17 cellular contexts compared by ENCODE assay signal in the genomic region with DNA sequence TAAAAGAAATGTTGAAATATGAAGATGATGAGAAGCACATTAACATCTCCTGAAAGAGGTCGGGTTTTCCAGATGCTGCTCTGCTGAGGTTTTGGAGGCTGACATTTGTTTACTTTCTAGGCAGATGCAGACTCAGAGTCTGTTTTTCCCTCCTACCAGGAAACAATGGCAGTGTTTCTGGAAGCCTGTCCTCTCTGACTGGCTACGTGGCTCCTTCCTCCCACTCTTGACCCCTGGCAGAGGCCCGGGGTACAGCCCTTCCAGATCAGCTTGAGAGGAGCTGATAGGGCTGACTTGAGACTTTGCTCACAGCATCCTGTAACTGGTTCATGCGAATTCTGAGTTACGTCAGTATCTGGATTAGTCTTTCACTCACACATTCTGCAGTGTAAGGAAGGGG. TPM values are rescaled to one million over a fixed set of nuclear protein-coding genes. Genes with fewer than 3 reads are reported as not detected.
DNase-seq lines count a peak whose midpoint lies in the region; ATAC-seq and TF ChIP-seq lines count a peak whose summit lies in the region.
"Had no signal": no experiment of that assay in that cellular context is flagged by ENCODE, and none has a peak within 500 bp of the region (broad histone marks: within the 10 kb centered on the region; RNA-seq: fewer than 3 reads in every experiment).

No MANE protein-coding gene starts in this region.

- H3K27ac ChIP-seq in adrenal gland, result peak overlapping the region in 2 of 5 donors; percentile 68 to 85
- H3K27ac ChIP-seq in hepatocyte, result peak overlapping the region; percentile 62
- no peak overlapping the region for H3K27ac ChIP-seq in prostate gland
- H3K27ac ChIP-seq: KMS-11, SK-N-MC, WERI-Rb-1 had no signal

- no peak overlapping the region for H3K4me2 ChIP-seq in hepatocyte
- H3K4me2 ChIP-seq: KMS-11 had no signal

- H3K9me3 ChIP-seq in adrenal gland (replicated peaks in 1 of 3) (no peaks in the 10 kb centered on the region), hepatocyte (ENCODE audit: low read depth) (no peaks in the 10 kb centered on the region), prostate gland (no peaks in the 10 kb centered on the region)

- H3K36me3 Mint-ChIP-seq in stimulated activated memory B cell treated with anti-CD40 and anti-IgM and Interleukin-4, amounts not matched to agents 10 μg/mL and 1 μg/mL and 100 μg/mL, for 72 hours, result peaks cover 51% of the 10 kb centered on the region
- H3K36me3 Mint-ChIP-seq: brain had no signal

- H3K4me1 ChIP-seq in adrenal gland (replicated peaks in 1 of 2) (no peaks in the 10 kb centered on the region), hepatocyte (ENCODE audit: insufficient read depth) (no peaks in the 10 kb centered on the region), prostate gland (replicated peaks) (no peaks in the 10 kb centered on the region)

- no peaks in the 10 kb centered on the region for H3K27me3 Mint-ChIP-seq in stimulated activated memory B cell treated with anti-CD40 and anti-IgM and Interleukin-4, amounts not matched to agents 10 μg/mL and 1 μg/mL and 100 μg/mL, for 72 hours

- H3K27me3 ChIP-seq in adrenal gland (no peaks in the 10 kb centered on the region), hepatocyte (no peaks in the 10 kb centered on the region), prostate gland (replicated peaks; ENCODE audit: insufficient read depth) (no peaks in the 10 kb centered on the region)

- no peaks in the 10 kb centered on the region for H4K20me1 ChIP-seq in hepatocyte (ENCODE audit: insufficient read depth, poor library complexity, severe bottlenecking)

- H3K36me3 ChIP-seq in adrenal gland (replicated peaks in 1 of 2) (no peaks in the 10 kb centered on the region), hepatocyte (replicated peaks; ENCODE audit: insufficient read depth, low read depth) (no peaks in the 10 kb centered on the region), prostate gland (no peaks in the 10 kb centered on the region)
- H3K36me3 ChIP-seq: WERI-Rb-1 had no signal

- H3K4me3 ChIP-seq in adrenal gland, result no peak overlapping the region
- H3K4me3 ChIP-seq in hepatocyte, result no peak overlapping the region
- H3K4me3 ChIP-seq in prostate gland, result no peak overlapping the region
- H3K4me3 ChIP-seq: SK-N-MC, skin epidermis had no signal

- DNase-seq in activated T-cell treated with anti-CD3 and anti-CD28 coated beads, Interleukin-2, amount 50 U/mL, for 48 hours, result peak; percentile 14 to 15
- DNase-seq in activated T-cell treated with anti-CD3 and anti-CD28 coated beads, Interleukin-2, amount 50 U/mL, for 1 hour, result no peak
- peak in 4 of 7 donors; percentile 42 to 74 (median 55) for DNase-seq in adrenal gland
- DNase-seq in hepatocyte (ENCODE audit: low spot score), result no peak
- no peak for DNase-seq in NCI-H524 treated with DMSO at 0.1 percent for 48 hours (lab: John Stamatoyannopoulos, UW)
- no peak for DNase-seq in prostate gland (ENCODE audit: low spot score)
- DNase-seq in COLO829 (ENCODE audit: low spot score), result no peak
- DNase-seq: endodermal cell, glutamatergic neuron, H9, WERI-Rb-1 had no signal

- ATAC-seq in stimulated activated memory B cell treated with anti-CD40 and anti-IgM and Interleukin-4, amounts not matched to agents 10 μg/mL and 1 μg/mL and 100 μg/mL, for 72 hours, result no peak

- no peaks in the 10 kb centered on the region for H3K79me2 ChIP-seq in hepatocyte

- H3K27ac Mint-ChIP-seq in stimulated activated memory B cell treated with anti-CD40 and anti-IgM and Interleukin-4, amounts not matched to agents 10 μg/mL and 1 μg/mL and 100 μg/mL, for 72 hours, result peak overlapping the region; percentile 29
- H3K27ac Mint-ChIP-seq: brain, endodermal cell had no signal

- no peak for TF ChIP-seq CTCF in adrenal gland (IDR thresholded peaks at IDR 0.05)
- TF ChIP-seq CTCF in hepatocyte (IDR thresholded peaks at IDR 0.05; ENCODE audit: poor library complexity), result no peak
- no peak for TF ChIP-seq CTCF in prostate gland (IDR thresholded peaks at IDR 0.05)

- 54 to 63% (median 59%) methylated on average over 5 of the region's 5 CpGs for WGBS in adrenal gland, 4 donors
- 63% methylated on average over 5 of the region's 5 CpGs for WGBS in hepatocyte (ENCODE audit: low lambda C conversion rate, missing lambda C conversion rate)
- whole genome bisulfite sequencing in prostate gland, result 75% methylated on average over 5 of the region's 5 CpGs

- no peak overlapping the region for H3K4me3 Mint-ChIP-seq in stimulated activated memory B cell treated with anti-CD40 and anti-IgM and Interleukin-4, amounts not matched to agents 10 μg/mL and 1 μg/mL and 100 μg/mL, for 72 hours
- H3K4me3 Mint-ChIP-seq: brain, endodermal cell, H9 had no signal

- peaks cover 4% of the 10 kb centered on the region for H3K9me3 Mint-ChIP-seq in stimulated activated memory B cell treated with anti-CD40 and anti-IgM and Interleukin-4, amounts not matched to agents 10 μg/mL and 1 μg/mL and 100 μg/mL, for 72 hours
- H3K9me3 Mint-ChIP-seq: endodermal cell had no signal

- intact Hi-C loops in adrenal gland (cut with DNase I) (loop anchor here (5.0 to 10.0 kb wide), 2 partner anchors 66 to 389 kb away; a partner anchor contains a TSS), prostate gland (cut with DNase I) (loop anchor here (10.0 kb wide), 1 partner anchor 66 kb away; a partner anchor contains a TSS)

- peaks cover 33% of the 10 kb centered on the region for H3K4me1 Mint-ChIP-seq in stimulated activated memory B cell treated with anti-CD40 and anti-IgM and Interleukin-4, amounts not matched to agents 10 μg/mL and 1 μg/mL and 100 μg/mL, for 72 hours
- H3K4me1 Mint-ChIP-seq: brain had no signal

- TF ChIP-seq POLR2A in adrenal gland (IDR thresholded peaks at IDR 0.05), result no peak
- TF ChIP-seq POLR2A in prostate gland (IDR thresholded peaks at IDR 0.05), result no peak

- H2AFZ ChIP-seq in hepatocyte, result no peak overlapping the region

- no peaks in the 10 kb centered on the region for H3K9me2 ChIP-seq in hepatocyte (replicated peaks; ENCODE audit: insufficient read depth)

RNA-seq across cellular contexts. Expression of a gene that starts 41.1 kb away (rescaled TPM):
- total RNA-seq in adrenal gland (10 to 100 TPM in 5 of 8 donors, 1 to 10 TPM in 3; 7.3 to 55.8 (median 11.7) TPM), hepatocyte (2.4 and 4.1 TPM in 2 replicates), prostate gland (10 to 100 TPM; 11.7 to 18.5 TPM)
- polyA plus RNA-seq in adrenal gland (10 to 100 TPM in 1 of 3 donors, 1 to 10 TPM in 2; 6.8 to 11.0 (median 9.5) TPM), hepatocyte (3.8 and 4.2 TPM in 2 replicates)

RNA-seq across cellular contexts. Expression of a gene that starts 43.7 kb away (rescaled TPM):
- 10 to 100 TPM in 3 of 8 donors, 1 to 10 TPM in 3, under 1 TPM in 2; 0.14 to 57.9 (median 6.9) TPM for total RNA-seq in adrenal gland
- 1 to 10 TPM in 2 of 3 donors, under 1 TPM in 1; 0.24 to 1.7 (median 1.3) TPM for polyA plus RNA-seq in adrenal gland
- not detected in 2 replicates for total RNA-seq in hepatocyte
- polyA plus RNA-seq in hepatocyte, result not detected in 2 replicates
- total RNA-seq in prostate gland, result 1 to 10 TPM in 1 of 2 donors, not detected in 1; 1.9 TPM
- total RNA-seq: endodermal cell, H9 had no signal
- polyA plus RNA-seq: AG04450 had no signal

Comparison
In these comparisons a context has a peak if more than half of its experiments do, and no peak if none do; other contexts are left out.
1. DNase-seq: peak in activated T-cell treated with anti-CD3 and anti-CD28 coated beads, Interleukin-2, amount 50 U/mL, for 48 hours (2 of 2) and adrenal gland (4 of 7); none in activated T-cell treated with anti-CD3 and anti-CD28 coated beads, Interleukin-2, amount 50 U/mL, for 1 hour (single experiment), hepatocyte (single experiment), NCI-H524 treated with DMSO at 0.1 percent for 48 hours (single experiment), prostate gland (single experiment) and COLO829 (single experiment).